In genomic region chr2:8681786-8682692, GRCh38 we compare ENCODE assay signal across 1 cellular context.
TF ChIP-seq lines count a peak whose summit lies in the region.

TSS of gene ID2 (plus strand) at chr2:8682056. CDS start at chr2:8682166, 110 bp downstream.

TF ChIP-seq in HepG2, 621 proteins besides CTCF, POLR2A, EP300 and RAD21 (continued from another document):
- peak; percentile 91; the same call in 1 of the 2 replicates for TF ChIP-seq ZNF44 (CRISPR knock-in tag; IDR thresholded peaks at IDR 0.05)
- TF ChIP-seq SIX4 (CRISPR knock-in tag; IDR thresholded peaks at IDR 0.05), result peak; percentile 69
- TF ChIP-seq ZNF639 (CRISPR knock-in tag; conservative IDR thresholded peaks at IDR 0.05), result peak; percentile 77; the same call in 1 of the 2 replicates
- peak; percentile 98 for TF ChIP-seq HDAC1 (CRISPR knock-in tag; IDR thresholded peaks at IDR 0.05)
- 0 out of 2 replicates have a peak, but pooled peaks have one; percentile 78 for TF ChIP-seq ZFP36L2 (CRISPR knock-in tag; IDR thresholded peaks at IDR 0.05)
- peak; percentile 61; the same call in 1 of the 2 replicates for TF ChIP-seq MLX (CRISPR knock-in tag; IDR thresholded peaks at IDR 0.05)
- TF ChIP-seq TSC22D2 (CRISPR knock-in tag; IDR thresholded peaks at IDR 0.05; ENCODE audit: borderline replicate concordance), result peak; percentile 98
- TF ChIP-seq ARID3A (IDR thresholded peaks at IDR 0.05; ENCODE audit: low read depth, low read length), result no peak
- TF ChIP-seq ZNF749 (CRISPR knock-in tag; IDR thresholded peaks at IDR 0.05; ENCODE audit: borderline replicate concordance), result peak; percentile 75; the same call in 1 of the 2 replicates
- TF ChIP-seq DPF2 (CRISPR knock-in tag; IDR thresholded peaks at IDR 0.05; ENCODE audit: borderline replicate concordance, low read depth), result no peak
- peak; percentile 90; the same call in 1 of the 2 replicates for TF ChIP-seq E2F2 (CRISPR knock-in tag; IDR thresholded peaks at IDR 0.05; ENCODE audit: borderline replicate concordance)
- peak; percentile 97; the same call in 1 of the 2 replicates for TF ChIP-seq ZNF546 (CRISPR knock-in tag; conservative IDR thresholded peaks at IDR 0.05)
- TF ChIP-seq ZNF17 (CRISPR knock-in tag; IDR thresholded peaks at IDR 0.05), result no peak; the same call in 1 of the 2 replicates
- TF ChIP-seq SMAD3 (CRISPR knock-in tag; IDR thresholded peaks at IDR 0.05), result peak; percentile 93
- TF ChIP-seq ZNF850 (CRISPR knock-in tag; conservative IDR thresholded peaks at IDR 0.05), result peak; percentile 72; the same call in 1 of the 2 replicates
- no peak for TF ChIP-seq SRSF9 (IDR thresholded peaks at IDR 0.05; ENCODE audit: borderline replicate concordance, insufficient read depth, low read depth, low read length, poor library complexity, severe bottlenecking)
- peak; percentile 91 for TF ChIP-seq SNAI1 (CRISPR knock-in tag; IDR thresholded peaks at IDR 0.05; ENCODE audit: borderline replicate concordance)
- peak; percentile 84 for TF ChIP-seq ZNF558 (CRISPR knock-in tag; IDR thresholded peaks at IDR 0.05; ENCODE audit: borderline replicate concordance)
- no peak for TF ChIP-seq ASH2L (IDR thresholded peaks at IDR 0.05; ENCODE audit: insufficient read length, low read depth, low read length)
- peak; percentile 74 for TF ChIP-seq AGO1 (IDR thresholded peaks at IDR 0.05; ENCODE audit: low read depth, low read length, poor library complexity, severe bottlenecking)
- no peak for TF ChIP-seq TCF12 (IDR thresholded peaks at IDR 0.05)
- no peak for TF ChIP-seq TCF12 (CRISPR knock-in tag; IDR thresholded peaks at IDR 0.05)
- TF ChIP-seq KMT2B (CRISPR knock-in tag; IDR thresholded peaks at IDR 0.05), result peak; percentile 69; the same call in 1 of the 2 replicates
- peak; percentile 76; the same call in 1 of the 2 replicates for TF ChIP-seq PITX1 (CRISPR knock-in tag; IDR thresholded peaks at IDR 0.05)
- TF ChIP-seq ZBTB43 (CRISPR knock-in tag; conservative IDR thresholded peaks at IDR 0.05), result peak; percentile 69
- TF ChIP-seq ZBTB26 (CRISPR knock-in tag; IDR thresholded peaks at IDR 0.05; ENCODE audit: borderline replicate concordance), result peak; percentile 93
- TF ChIP-seq PHB2 (IDR thresholded peaks at IDR 0.05; ENCODE audit: partially characterized antibody), result no peak
- no peak; the same call in 1 of the 2 replicates for TF ChIP-seq ZNF75D (CRISPR knock-in tag; IDR thresholded peaks at IDR 0.05; ENCODE audit: borderline replicate concordance)
- no peak for TF ChIP-seq MIER2 (CRISPR knock-in tag; IDR thresholded peaks at IDR 0.05)
- no peak for TF ChIP-seq SMARCE1 (IDR thresholded peaks at IDR 0.05; ENCODE audit: borderline replicate concordance)
- no peak for TF ChIP-seq ZNF747 (CRISPR knock-in tag; IDR thresholded peaks at IDR 0.05; ENCODE audit: borderline replicate concordance)
- peak; percentile 84 for TF ChIP-seq MLXIP (CRISPR knock-in tag; IDR thresholded peaks at IDR 0.05; ENCODE audit: borderline replicate concordance)
- no peak for TF ChIP-seq ZNF234 (CRISPR knock-in tag; conservative IDR thresholded peaks at IDR 0.05)
- peak; percentile 87 for TF ChIP-seq HNRNPL (IDR thresholded peaks at IDR 0.05; ENCODE audit: low read depth, low read length)
- peak; percentile 75; the same call in 1 of the 2 replicates for TF ChIP-seq ZNF557 (CRISPR knock-in tag; IDR thresholded peaks at IDR 0.05)
- TF ChIP-seq SRSF1 (optimal IDR thresholded peaks at IDR 0.05; ENCODE audit: low read depth, low read length), result peak; percentile 90
- peak; percentile 92; the same call in 1 of the 2 replicates for TF ChIP-seq LBX2 (CRISPR knock-in tag; IDR thresholded peaks at IDR 0.05; ENCODE audit: borderline replicate concordance)
- no peak for TF ChIP-seq ZNF652 (CRISPR knock-in tag; IDR thresholded peaks at IDR 0.05; ENCODE audit: borderline replicate concordance, low read depth)
- peak; percentile 88; the same call in 1 of the 2 replicates for TF ChIP-seq ZNF503 (CRISPR knock-in tag; IDR thresholded peaks at IDR 0.05)
- no peak for TF ChIP-seq ZNF180 (CRISPR knock-in tag; IDR thresholded peaks at IDR 0.05; ENCODE audit: borderline replicate concordance, low read depth)
- TF ChIP-seq SKIL (CRISPR knock-in tag; IDR thresholded peaks at IDR 0.05; ENCODE audit: borderline replicate concordance), result no peak; the same call in 1 of the 2 replicates
- TF ChIP-seq SNAPC2 (CRISPR knock-in tag; IDR thresholded peaks at IDR 0.05), result no peak
- TF ChIP-seq ZBTB7A (CRISPR knock-in tag; IDR thresholded peaks at IDR 0.05), result no peak
- peak; percentile 92 for TF ChIP-seq ZNF784 (CRISPR knock-in tag; IDR thresholded peaks at IDR 0.05; ENCODE audit: borderline replicate concordance)
- peak; percentile 98 for TF ChIP-seq ATF7-NPFF (CRISPR knock-in tag; IDR thresholded peaks at IDR 0.05; ENCODE audit: low read depth)
